In the genomic region with DNA sequence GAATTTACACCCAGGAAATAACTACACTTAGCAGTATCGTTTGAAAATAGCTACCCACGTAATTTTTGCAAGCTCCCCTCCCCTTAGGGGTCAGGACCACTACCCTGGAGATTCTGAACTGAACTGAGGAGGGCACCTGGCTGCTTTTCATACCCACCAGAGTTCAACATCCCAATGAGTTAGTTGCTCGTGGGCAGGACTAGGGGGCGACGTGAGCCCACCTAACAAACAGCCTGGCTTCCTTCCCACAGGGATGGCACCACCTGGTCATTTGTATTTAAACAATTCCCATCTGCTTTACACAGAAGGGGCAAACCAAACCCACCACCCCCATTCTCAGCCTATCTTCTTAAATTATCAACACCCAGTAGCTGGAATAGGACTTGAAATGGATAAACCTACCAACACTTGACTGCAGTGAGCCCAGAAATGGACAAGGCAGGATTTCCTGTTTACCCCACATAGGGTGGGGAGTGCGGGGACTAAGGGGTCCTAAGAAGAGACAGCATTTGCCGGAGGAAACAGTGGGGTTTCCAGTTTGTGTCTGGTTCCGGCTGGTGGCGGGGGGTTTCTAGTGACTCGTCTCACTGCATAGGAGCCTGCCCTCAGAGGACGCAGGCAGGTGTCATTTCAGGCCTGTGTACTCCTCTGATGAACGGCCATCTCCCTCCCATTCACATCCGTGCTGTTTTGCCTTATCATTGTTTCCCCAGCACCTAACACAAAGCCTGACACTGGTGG, we compare ENCODE assay signal across 8 cellular contexts. TPM values are rescaled to one million over a fixed set of nuclear protein-coding genes. Genes with fewer than 3 reads are reported as not detected.
DNase-seq lines count a peak whose midpoint lies in the region; ATAC-seq and TF ChIP-seq lines count a peak whose summit lies in the region.

No MANE protein-coding gene starts in this region.

- in situ Hi-C loops in SK-MEL-5 (cut with HindIII; ENCODE audit: low pct_unique_long_range_greater_than_20kb, low sequenced_read_pairs): no loop called here

- TF ChIP-seq CTCF in AG09309 (IDR thresholded peaks at IDR 0.05; ENCODE audit: control insufficient read depth, insufficient read depth, low read depth, low read length, missing control alignments): peak; percentile 50
- no peak for TF ChIP-seq CTCF in GM10248 (IDR thresholded peaks at IDR 0.05; ENCODE audit: control extremely low read depth, extremely low read depth, low read depth, missing control alignments)
- TF ChIP-seq CTCF in ascending aorta (IDR thresholded peaks at IDR 0.05): peak in 1 of 3 experiments; percentile 22

- H3K27me3 ChIP-seq in ascending aorta: no peaks in the 10 kb centered on the region
- no peaks in the 10 kb centered on the region for H3K27me3 ChIP-seq in MG63

- H3K9me3 ChIP-seq in ascending aorta: no peaks in the 10 kb centered on the region
- no peaks in the 10 kb centered on the region for H3K9me3 ChIP-seq in MG63

- peaks cover 0 to 6% of the 10 kb centered on the region in 2 donors for H3K4me1 ChIP-seq in ascending aorta

- POLR2A ChIA-PET in GM10248 (lab: Yijun Ruan, JAX): no interaction called here

- H3K27ac ChIP-seq in ascending aorta: no peak overlapping the region

- no peak for ATAC-seq in HG03095 (IDR thresholded peaks at IDR 0.05; ENCODE audit: unreplicated experiment)
- ATAC-seq in left lobe of liver: no peak

- CTCF ChIA-PET in GM10248 (lab: Yijun Ruan, JAX): interaction anchor here (0.9 to 10.5 kb wide), 6 partner anchors 115 to 321 kb away, joined by 3 to 85 read pairs (median 3); a partner anchor contains a TSS

- H3K4me3 ChIP-seq in AG09309 (ENCODE audit: control insufficient read depth, low read depth, low read length): no peak overlapping the region
- no peak overlapping the region for H3K4me3 ChIP-seq in ascending aorta
- no peak overlapping the region for H3K4me3 ChIP-seq in MG63

- DNase-seq in AG09309 (ENCODE audit: low read depth) (no peak), GM10248 (ENCODE audit: extremely low spot score) (peak; percentile 29), SK-MEL-5 (ENCODE audit: low read depth, low spot score) (peak; percentile 22), glomerular visceral epithelial cell (ENCODE audit: extremely low spot score) (peak; percentile 25), left lobe of liver (ENCODE audit: low spot score) (no peak), ascending aorta (ENCODE audit: low spot score in 2 of 2) (no peak), MG63 (no peak)

- H3K36me3 ChIP-seq in ascending aorta (no peaks in the 10 kb centered on the region), MG63 (no peaks in the 10 kb centered on the region)

- intact Hi-C loops in ascending aorta (cut with DNase I): no loop called here

RNA-seq across cellular contexts. Expression of a gene that starts 11.6 kb away (rescaled TPM):
- 90.5 and 104 TPM in 2 replicates for total RNA-seq in SK-MEL-5 (2014; rRNA removed; shearing (Covaris generic))
- polyA plus RNA-seq in SK-MEL-5 (2015; cell fraction: cytosol; rRNA removed): 154 and 161 TPM in 2 replicates
- 63.5 and 63.6 TPM in 2 replicates for polyA plus RNA-seq in SK-MEL-5 (2015; cell fraction: nucleus; rRNA removed)
- total RNA-seq in left lobe of liver (13.8 TPM), ascending aorta (146 TPM)
- total RNA-seq in MG63 (2014; rRNA removed; shearing (Covaris generic); ENCODE audit: low replicate concordance): 21.1 and 42.2 TPM in 2 replicates

Comparison
In these comparisons a context has a peak if more than half of its experiments do, and no peak if none do; other contexts are left out.
1. DNase-seq: peak in GM10248 (single experiment), SK-MEL-5 (single experiment) and glomerular visceral epithelial cell (single experiment); none in AG09309 (single experiment), left lobe of liver (single experiment), ascending aorta (0 of 2) and MG63 (single experiment).